11 cellular contexts compared by ENCODE assay signal in genomic region chr22:24796056-24796455, GRCh38. TPM values are rescaled to one million over a fixed set of nuclear protein-coding genes. Genes with fewer than 3 reads are reported as not detected.
"Had no signal": no experiment of that assay in that cellular context is flagged by ENCODE, and none has a peak within 500 bp of the region (broad histone marks: within the 10 kb centered on the region; RNA-seq: fewer than 3 reads in every experiment).

No MANE protein-coding gene starts in this region.

- H3K4me3 ChIP-seq: GM23248, HAP-1 had no signal

- H3K27ac ChIP-seq: GM23248, HL-60 had no signal

- H3K9me3 ChIP-seq: HAP-1 had no signal

- H2AFZ ChIP-seq: GM23248 had no signal

- H3K36me3 ChIP-seq: HAP-1 had no signal

- H3K4me1 ChIP-seq: HAP-1 had no signal

- ATAC-seq: HCT116 had no signal

- H3K9ac ChIP-seq: GM23248 had no signal

- DNase-seq: GM23248, GOT3, H7, HFFc6, KG1 had no signal

RNA-seq across cellular contexts. Expression of gene SGSM1, which starts 10.0 kb away (rescaled TPM):
- total RNA-seq: GM23248, HFFc6, HT1080 had no signal
- polyA plus RNA-seq: GM23248 had no signal

RNA-seq across cellular contexts. Expression of gene PIWIL3, which starts 21.5 kb away (rescaled TPM):
- total RNA-seq: GM23248, H4, HFFc6, HT1080 had no signal
- polyA plus RNA-seq: GM23248, IgD-negative memory B cell had no signal
